6 cellular contexts compared by ENCODE assay signal in genomic region chr15:51661072-51661471, GRCh38. TPM values are rescaled to one million over a fixed set of nuclear protein-coding genes. Genes with fewer than 3 reads are reported as not detected.
"Had no signal": no experiment of that assay in that cellular context is flagged by ENCODE, and none has a peak within 500 bp of the region (broad histone marks: within the 10 kb centered on the region; RNA-seq: fewer than 3 reads in every experiment).

No MANE protein-coding gene starts in this region.

- DNase-seq: GDM1, GF-D8 had no signal

- FAIRE-seq: G401.6, GM12878, GM18507, GM19239 had no signal

- H3K4me3 ChIP-seq: GM12878 had no signal

- ATAC-seq: GM12878 had no signal

RNA-seq across cellular contexts. Expression of gene SCG3, which starts 20.2 kb away (rescaled TPM):
- total RNA-seq: GM12878 had no signal
